ENCODE assay signal across 39 cellular contexts in genomic region chr19:44551850-44552249, GRCh38. TPM values are rescaled to one million over a fixed set of nuclear protein-coding genes. Genes with fewer than 3 reads are reported as not detected.
"Had no signal": no experiment of that assay in that cellular context is flagged by ENCODE, and none has a peak within 500 bp of the region (broad histone marks: within the 10 kb centered on the region; RNA-seq: fewer than 3 reads in every experiment).

No MANE protein-coding gene starts in this region.

- H3K27me3 Mint-ChIP-seq: activated naive CD4-positive, alpha-beta T cell treated with anti-CD3 and anti-CD28 coated beads, Interleukin-2, amount 10 ng/mL, durations not matched to agents 7 days and 5 days had no signal

- H3K4me1 Mint-ChIP-seq: activated naive CD4-positive, alpha-beta T cell treated with anti-CD3 and anti-CD28 coated beads, Interleukin-2, amount 10 ng/mL, durations not matched to agents 7 days and 5 days; activated naive CD4-positive, alpha-beta T cell treated with anti-CD3 and anti-CD28 coated beads, Interleukin-2, amount 50 U/mL, for 24 hours; activated naive CD8-positive, alpha-beta T cell treated with anti-CD3 and anti-CD28 coated beads, Interleukin-2, amount 50 U/mL, for 24 hours; activated T-helper 17 cell treated with anti-CD3 and anti-CD28 coated beads, Interleukin-2, amount 50 U/mL, for 72 hours; brain; central memory CD8-positive, alpha-beta T cell had no signal

- H3K27me3 ChIP-seq: adrenal gland, ascending aorta, body of pancreas, brain microvascular endothelial cell, cardiac muscle cell had no signal

- H3K27ac Mint-ChIP-seq: activated naive CD4-positive, alpha-beta T cell treated with anti-CD3 and anti-CD28 coated beads for 36 hours; activated naive CD4-positive, alpha-beta T cell treated with anti-CD3 and anti-CD28 coated beads, Interleukin-2, amount 10 ng/mL, durations not matched to agents 7 days and 5 days; activated naive CD4-positive, alpha-beta T cell treated with anti-CD3 and anti-CD28 coated beads, Interleukin-2, amount 50 U/mL, for 24 hours; activated naive CD4-positive, alpha-beta T cell treated with anti-CD3 and anti-CD28 coated beads, Interleukin-2, amount 50 U/mL, for 72 hours; activated naive CD8-positive, alpha-beta T cell; activated naive CD8-positive, alpha-beta T cell treated with anti-CD3 and anti-CD28 coated beads for 36 hours; activated naive CD8-positive, alpha-beta T cell treated with anti-CD3 and anti-CD28 coated beads, Interleukin-2, amount 10 ng/mL, durations not matched to agents 7 days and 5 days; activated naive CD8-positive, alpha-beta T cell treated with anti-CD3 and anti-CD28 coated beads, Interleukin-2, amount 50 U/mL, for 24 hours; activated T-cell treated with anti-CD3 and anti-CD28 coated beads, Interleukin-2, amount 50 U/mL, for 24 hours; activated T-cell treated with anti-CD3 and anti-CD28 coated beads, Interleukin-2, amount 50 U/mL, for 72 hours; activated T-helper 1 cell treated with anti-CD3 and anti-CD28 coated beads, Interleukin-12 subunit alpha, Interleukin-12 subunit beta, Interleukin-2, Interleukin-4 antibody, amounts not matched to agents 30 ng/mL and 10 ng/mL and 1 ng/mL, durations not matched to agents 14 hours and 24 hours and 36 hours; activated T-helper 17 cell treated with anti-CD3 and anti-CD28 coated beads, Interleukin-2, amount 50 U/mL, for 72 hours; activated T-helper 2 cell treated with anti-CD3 and anti-CD28 coated beads, Interferon-gamma antibody, Interleukin-2, Interleukin-4, amounts not matched to agents 10 μg/mL and 5 μg/mL and 100 μg/mL, durations not matched to agents 14 hours and 24 hours and 36 hours; brain had no signal

- ATAC-seq: activated T-cell treated with anti-CD3 and anti-CD28 coated beads, Interleukin-2, amount 50 U/mL, for 4 hours; body of pancreas had no signal

- H3K4me1 ChIP-seq: ascending aorta, body of pancreas, breast epithelium had no signal

- H3K27ac ChIP-seq: adrenal gland, ascending aorta, body of pancreas, brain microvascular endothelial cell, breast epithelium, cardiac muscle cell had no signal

- H3K36me3 Mint-ChIP-seq: activated naive CD4-positive, alpha-beta T cell treated with anti-CD3 and anti-CD28 coated beads, Interleukin-2, amount 10 ng/mL, durations not matched to agents 7 days and 5 days; activated naive CD4-positive, alpha-beta T cell treated with anti-CD3 and anti-CD28 coated beads, Interleukin-2, amount 50 U/mL, for 24 hours; brain had no signal

- H3K4me3 ChIP-seq: adrenal gland, ascending aorta, body of pancreas, breast epithelium, cardiac muscle cell had no signal

- H3K9me3 ChIP-seq: adrenal gland, ascending aorta, body of pancreas, breast epithelium had no signal

- DNase-seq: activated effector memory CD4-positive, alpha-beta T cell treated with Interleukin-2 at 50 U/mL for 16 hours; activated gamma-delta T cell; activated gamma-delta T cell treated with Interleukin-2 at 50 U/mL for 16 hours; activated naive CD4-positive, alpha-beta T cell; activated T-cell treated with anti-CD3 and anti-CD28 coated beads for 4 hours; activated T-cell treated with anti-CD3 and anti-CD28 coated beads, Interleukin-2, amount 50 U/mL, for 4 hours; amniotic stem cell; amygdala; anterior cingulate cortex; aorta; caudate nucleus; central memory CD4-positive, alpha-beta T cell; cerebellar nuclear complex had no signal

- FAIRE-seq: astrocyte had no signal

- H3K36me3 ChIP-seq: adrenal gland, ascending aorta, brain microvascular endothelial cell, breast epithelium, cardiac muscle cell had no signal

- H3K4me3 Mint-ChIP-seq: activated naive CD4-positive, alpha-beta T cell treated with anti-CD3 and anti-CD28 coated beads for 36 hours; activated naive CD4-positive, alpha-beta T cell treated with anti-CD3 and anti-CD28 coated beads, Interleukin-2, amount 10 ng/mL, durations not matched to agents 7 days and 5 days; activated naive CD4-positive, alpha-beta T cell treated with anti-CD3 and anti-CD28 coated beads, Interleukin-2, amount 50 U/mL, for 24 hours; activated naive CD8-positive, alpha-beta T cell; activated naive CD8-positive, alpha-beta T cell treated with anti-CD3 and anti-CD28 coated beads for 36 hours; activated naive CD8-positive, alpha-beta T cell treated with anti-CD3 and anti-CD28 coated beads, Interleukin-2, amount 10 ng/mL, durations not matched to agents 7 days and 5 days; activated naive CD8-positive, alpha-beta T cell treated with anti-CD3 and anti-CD28 coated beads, Interleukin-2, amount 50 U/mL, for 24 hours; activated T-cell treated with anti-CD3 and anti-CD28 coated beads, Interleukin-2, amount 50 U/mL, for 24 hours; activated T-cell treated with anti-CD3 and anti-CD28 coated beads, Interleukin-2, amount 50 U/mL, for 4 hours; activated T-cell treated with anti-CD3 and anti-CD28 coated beads, Interleukin-2, amount 50 U/mL, for 72 hours; activated T-helper 1 cell treated with anti-CD3 and anti-CD28 coated beads, Interleukin-12 subunit alpha, Interleukin-12 subunit beta, Interleukin-2, Interleukin-4 antibody, amounts not matched to agents 30 ng/mL and 10 ng/mL and 1 ng/mL, durations not matched to agents 14 hours and 24 hours and 36 hours; activated T-helper 17 cell treated with anti-CD3 and anti-CD28 coated beads, Interleukin-2, amount 50 U/mL, for 72 hours; brain; central memory CD8-positive, alpha-beta T cell had no signal

RNA-seq across cellular contexts. Expression of gene CEACAM20, which starts 22.4 kb away (rescaled TPM):
- total RNA-seq: activated naive CD4-positive, alpha-beta T cell treated with anti-CD3 and anti-CD28 coated beads for 36 hours; activated naive CD4-positive, alpha-beta T cell treated with anti-CD3 and anti-CD28 coated beads, Interleukin-2, amount 50 U/mL, for 72 hours; activated naive CD8-positive, alpha-beta T cell treated with anti-CD3 and anti-CD28 coated beads for 36 hours; activated naive CD8-positive, alpha-beta T cell treated with anti-CD3 and anti-CD28 coated beads, Interleukin-2, amount 10 ng/mL, durations not matched to agents 7 days and 5 days; activated T-cell treated with anti-CD3 and anti-CD28 coated beads, Interleukin-2, amount 50 U/mL, for 4 hours; activated T-cell treated with anti-CD3 and anti-CD28 coated beads, Interleukin-2, amount 50 U/mL, for 72 hours; activated T-helper 1 cell treated with anti-CD3 and anti-CD28 coated beads, Interleukin-12 subunit alpha, Interleukin-12 subunit beta, Interleukin-2, Interleukin-4 antibody, amounts not matched to agents 30 ng/mL and 10 ng/mL and 1 ng/mL, durations not matched to agents 14 hours and 24 hours and 36 hours; activated T-helper 17 cell treated with anti-CD3 and anti-CD28 coated beads, Interleukin-2, amount 50 U/mL, for 72 hours; activated T-helper 2 cell treated with anti-CD3 and anti-CD28 coated beads, Interferon-gamma antibody, Interleukin-2, Interleukin-4, amounts not matched to agents 10 μg/mL and 5 μg/mL and 100 μg/mL, durations not matched to agents 14 hours and 24 hours and 36 hours; aorta; ascending aorta; astrocyte; body of pancreas; bronchial epithelial cell; cardiac muscle cell; cardiac septum; cerebellum had no signal
- polyA plus RNA-seq: adipose tissue, cardiac muscle cell had no signal
